ENCODE assay signal across 23 cellular contexts in the genomic region with DNA sequence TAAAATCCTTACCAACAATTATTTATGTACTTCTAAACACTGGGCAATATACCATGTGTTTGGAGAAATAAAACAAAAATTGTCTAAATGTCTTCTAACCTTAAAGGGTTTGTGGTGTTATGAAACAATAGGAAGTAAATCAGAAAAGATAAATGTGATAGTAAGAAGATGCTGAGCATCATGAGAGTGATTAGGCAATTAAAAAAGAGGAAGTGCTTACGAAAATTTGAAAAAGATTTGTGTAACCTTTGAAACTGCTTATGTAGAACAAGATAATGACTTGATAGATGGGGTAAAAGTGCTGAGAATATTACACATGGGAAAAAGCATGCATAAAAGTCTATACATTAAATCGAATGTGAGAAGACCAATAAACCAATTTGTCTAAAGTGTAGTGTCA.
"Had no signal": no experiment of that assay in that cellular context is flagged by ENCODE, and none has a peak within 500 bp of the region (broad histone marks: within the 10 kb centered on the region; RNA-seq: fewer than 3 reads in every experiment).

No MANE protein-coding gene starts in this region.

- H3K4me3 Mint-ChIP-seq: memory B cell; mesothelial cell of epicardium; natural killer cell; neural crest cell; stimulated activated naive B cell treated with anti-CD40 and anti-IgM and Interleukin-4, amounts not matched to agents 10 μg/mL and 1 μg/mL and 100 μg/mL, for 72 hours; stimulated activated naive CD8-positive, alpha-beta T cell treated with anti-CD3 and anti-CD28 coated beads, Interleukin-15, amount 100 ng/mL, for 72 hours had no signal

- H3K36me3 ChIP-seq: left ventricle myocardium inferior, lower lobe of right lung, ovary, right atrium auricular region, sigmoid colon, tibial nerve had no signal

- FAIRE-seq: kidney had no signal

- H3K4me2 ChIP-seq: hepatocyte had no signal

- H3K27ac Mint-ChIP-seq: memory B cell; mesothelial cell of epicardium; natural killer cell; stimulated activated naive B cell treated with anti-CD40 and anti-IgM and Interleukin-4, amounts not matched to agents 10 μg/mL and 1 μg/mL and 100 μg/mL, for 72 hours; stimulated activated naive CD8-positive, alpha-beta T cell treated with anti-CD3 and anti-CD28 coated beads, Interleukin-15, amount 100 ng/mL, for 72 hours had no signal

- H3K36me3 Mint-ChIP-seq: memory B cell; mesothelial cell of epicardium; natural killer cell; stimulated activated naive B cell treated with anti-CD40 and anti-IgM and Interleukin-4, amounts not matched to agents 10 μg/mL and 1 μg/mL and 100 μg/mL, for 72 hours had no signal

- H3K4me1 Mint-ChIP-seq: memory B cell; mesothelial cell of epicardium; natural killer cell; neural crest cell; stimulated activated naive B cell treated with anti-CD40 and anti-IgM and Interleukin-4, amounts not matched to agents 10 μg/mL and 1 μg/mL and 100 μg/mL, for 72 hours; stimulated activated naive CD8-positive, alpha-beta T cell treated with anti-CD3 and anti-CD28 coated beads, Interleukin-15, amount 100 ng/mL, for 72 hours had no signal

- DNase-seq: dorsolateral prefrontal cortex; effector CD8-positive, alpha-beta T cell; foreskin melanocyte; head of caudate nucleus; kidney; left cardiac atrium; left ventricle myocardium inferior; lower lobe of right lung; natural killer cell; ovary; sigmoid colon; stimulated activated CD4-positive, alpha-beta T cell treated with anti-CD3 and anti-CD28 coated beads, Interleukin-2, amount 100 ng/mL, for 24 hours; stimulated activated CD4-positive, alpha-beta T cell treated with anti-CD3 and anti-CD28 coated beads, Interleukin-4, amount 100 ng/mL, for 4 hours; stimulated activated naive B cell treated with anti-CD40 and anti-IgM and Interleukin-4, amounts not matched to agents 10 μg/mL and 1 μg/mL and 100 μg/mL, for 72 hours; stimulated activated naive CD8-positive, alpha-beta T cell treated with anti-CD3 and anti-CD28 coated beads, Interleukin-15, amount 100 ng/mL, for 72 hours; testis had no signal

- H3K27me3 ChIP-seq: hepatocyte, ovary, right atrium auricular region, sigmoid colon, testis, tibial nerve had no signal

- H3K9me3 ChIP-seq: lower lobe of right lung, ovary, right atrium auricular region, testis, tibial nerve had no signal

- H3K27me3 Mint-ChIP-seq: memory B cell; stimulated activated naive B cell treated with anti-CD40 and anti-IgM and Interleukin-4, amounts not matched to agents 10 μg/mL and 1 μg/mL and 100 μg/mL, for 72 hours; stimulated activated naive CD8-positive, alpha-beta T cell treated with anti-CD3 and anti-CD28 coated beads, Interleukin-15, amount 100 ng/mL, for 72 hours had no signal

- H3K4me1 ChIP-seq: left ventricle myocardium inferior, lower lobe of right lung, right atrium auricular region, sigmoid colon, testis, tibial nerve had no signal

- H3K79me2 ChIP-seq: hepatocyte had no signal

- H3K9me3 Mint-ChIP-seq: mesothelial cell of epicardium; neural crest cell; stimulated activated naive B cell treated with anti-CD40 and anti-IgM and Interleukin-4, amounts not matched to agents 10 μg/mL and 1 μg/mL and 100 μg/mL, for 72 hours had no signal

- ATAC-seq: left cardiac atrium; lower lobe of right lung; natural killer cell; stimulated activated naive B cell treated with anti-CD40 and anti-IgM and Interleukin-4, amounts not matched to agents 10 μg/mL and 1 μg/mL and 100 μg/mL, for 72 hours; stimulated activated naive CD8-positive, alpha-beta T cell treated with anti-CD3 and anti-CD28 coated beads, Interleukin-15, amount 100 ng/mL, for 72 hours had no signal

- H3K4me3 ChIP-seq: dorsolateral prefrontal cortex, hepatocyte, left ventricle myocardium inferior, lower lobe of right lung, ovary, right atrium auricular region, sigmoid colon, skin epidermis, testis, tibial nerve had no signal

- H2AFZ ChIP-seq: hepatocyte had no signal

- H3K27ac ChIP-seq: dorsolateral prefrontal cortex, hepatocyte, left ventricle myocardium inferior, lower lobe of right lung, ovary, right atrium auricular region, sigmoid colon, skin epidermis, testis, tibial nerve had no signal
